ENCODE assay signal across 8 cellular contexts in the genomic region with DNA sequence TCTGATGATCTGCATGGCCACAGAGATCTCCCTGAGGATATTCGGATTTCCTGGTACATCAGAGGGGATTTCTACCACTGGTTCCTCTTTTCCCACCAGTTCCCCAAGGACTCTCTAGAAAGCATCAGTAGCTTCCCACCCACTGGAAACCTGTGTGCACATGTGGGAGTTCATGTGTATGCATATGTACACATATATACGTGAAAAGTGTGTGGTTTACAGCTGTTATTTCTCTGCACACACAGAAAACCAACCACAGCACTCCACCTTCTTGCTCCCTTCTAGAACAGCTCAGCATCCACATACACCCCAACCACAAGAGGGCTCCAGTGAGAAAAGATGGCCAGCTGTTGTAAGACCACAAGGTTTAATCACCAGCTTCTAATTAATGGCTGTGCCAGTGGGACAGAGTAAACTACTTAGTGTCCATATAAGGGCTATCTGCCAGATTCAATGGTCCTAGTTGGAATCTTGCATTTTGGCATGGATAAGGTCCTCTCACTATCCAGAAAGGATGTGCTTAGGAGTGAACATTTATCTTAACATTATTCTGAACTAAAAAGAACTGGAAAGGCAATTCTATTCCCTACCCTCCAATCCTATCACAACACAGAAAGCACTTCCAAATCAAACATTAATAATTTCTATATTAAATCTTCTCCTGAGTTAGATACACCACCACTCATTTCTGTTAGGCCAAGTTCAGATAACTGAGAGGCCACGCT. TPM values are rescaled to one million over a fixed set of nuclear protein-coding genes. Genes with fewer than 3 reads are reported as not detected.
DNase-seq lines count a peak whose midpoint lies in the region; ATAC-seq and TF ChIP-seq lines count a peak whose summit lies in the region.

No MANE protein-coding gene starts in this region.

- ATAC-seq in GM19023 (IDR thresholded peaks at IDR 0.05; ENCODE audit: unreplicated experiment), result no peak

- no peaks in the 10 kb centered on the region for H3K9me2 ChIP-seq in Loucy (replicated peaks; ENCODE audit: low read depth, low read length)

- WGBS in liver, result 82% methylated on average over 3 of the region's 3 CpGs

- TF ChIP-seq POLR2A in breast epithelium (IDR thresholded peaks at IDR 0.05), result no peak

- peaks cover 19% of the 10 kb centered on the region for H3K4me1 ChIP-seq in Loucy (ENCODE audit: insufficient read depth, low read length, poor library complexity, severe bottlenecking)
- peaks cover 0 to 23% of the 10 kb centered on the region in 2 donors for H3K4me1 ChIP-seq in breast epithelium
- peaks cover 0 to 8% (median 4%) of the 10 kb centered on the region in 4 donors for H3K4me1 ChIP-seq in liver (ENCODE audit: control insufficient read depth in 4 of 4, insufficient read depth in 4 of 4, low read length in 3 of 4)
- H3K4me1 ChIP-seq in stomach smooth muscle (ENCODE audit: control insufficient read depth, insufficient read depth, low read length), result peaks cover 31% of the 10 kb centered on the region

- no peaks in the 10 kb centered on the region for H4K20me1 ChIP-seq in Loucy (ENCODE audit: insufficient read depth, low read length, poor library complexity, severe bottlenecking)

- H3K36me3 ChIP-seq in Loucy (ENCODE audit: insufficient read depth, low read length) (peaks cover 76% of the 10 kb centered on the region), breast epithelium (no peaks in the 10 kb centered on the region), liver (ENCODE audit: control insufficient read depth in 4 of 4, insufficient read depth in 3 of 4, low read depth in 1 of 4, low read length in 3 of 4) (peaks cover 9 to 58% (median 44%) of the 10 kb centered on the region in 4 donors), stomach smooth muscle (ENCODE audit: control insufficient read depth in 2 of 2, insufficient read depth in 2 of 2, low read length in 2 of 2) (peaks cover 44 to 45% of the 10 kb centered on the region in 2 donors)

- H3K4me3 ChIP-seq in Loucy (ENCODE audit: low read length, poor library complexity, severe bottlenecking) (no peak overlapping the region), breast epithelium (no peak overlapping the region), liver (ENCODE audit: low read depth in 1 of 3, low read length in 3 of 3) (no peak overlapping the region), stomach smooth muscle (ENCODE audit: low read length in 2 of 2) (no peak overlapping the region)

- H3K27me3 ChIP-seq in Loucy (ENCODE audit: insufficient read depth, low read length, poor library complexity, severe bottlenecking) (no peaks in the 10 kb centered on the region), breast epithelium (no peaks in the 10 kb centered on the region), liver (ENCODE audit: control insufficient read depth in 4 of 4, insufficient read depth in 4 of 4, low read length in 3 of 4) (no peaks in the 10 kb centered on the region), stomach smooth muscle (ENCODE audit: control insufficient read depth in 1 of 2, insufficient read depth in 2 of 2, low read length in 2 of 2) (no peaks in the 10 kb centered on the region)

- intact Hi-C loops in breast epithelium (cut with DNase I; ENCODE audit: low total_unique reads), result no loop called here

- no peaks in the 10 kb centered on the region for H3F3A ChIP-seq in Loucy (ENCODE audit: low read depth)

- peak; percentile 90 for TF ChIP-seq CTCF in Loucy (conservative IDR thresholded peaks at IDR 0.05; ENCODE audit: low read length)
- TF ChIP-seq CTCF in breast epithelium (IDR thresholded peaks at IDR 0.05), result peak; percentile 29 to 66 (median 41)
- peak; percentile 57 for TF ChIP-seq CTCF in liver (IDR thresholded peaks at IDR 0.05; ENCODE audit: low read depth, low read length, missing input control)

- peak; percentile 75 to 88 for TF ChIP-seq RAD21 in liver (IDR thresholded peaks at IDR 0.05)

- peaks cover 30% of the 10 kb centered on the region for H3K79me2 ChIP-seq in Loucy (ENCODE audit: insufficient read depth, low read length)

- H3K9ac ChIP-seq in Loucy (ENCODE audit: low read depth, low read length, poor library complexity, severe bottlenecking), result peak overlapping the region; percentile 1
- no peak overlapping the region for H3K9ac ChIP-seq in liver (ENCODE audit: low read depth in 1 of 2, low read length in 2 of 2)
- no peak overlapping the region for H3K9ac ChIP-seq in stomach smooth muscle (ENCODE audit: low read length in 2 of 2)

- no peak overlapping the region for H3K4me2 ChIP-seq in Loucy (ENCODE audit: low read depth, low read length, poor library complexity, severe bottlenecking)

- no peak overlapping the region for H2AFZ ChIP-seq in Loucy (ENCODE audit: low read length)

- H3K27ac ChIP-seq in breast epithelium (peak overlapping the region; percentile 41 to 44), liver (ENCODE audit: low read depth in 1 of 2, low read length in 2 of 2) (no peak overlapping the region), stomach smooth muscle (ENCODE audit: low read length) (peak overlapping the region; percentile 87)

- peak; percentile 41 for DNase-seq in SKM-1 treated with dmso at 0.1 percent for 144 hours (lab: John Stamatoyannopoulos, UW; ENCODE audit: unreplicated experiment)
- DNase-seq in SKM-1 (lab: John Stamatoyannopoulos, UW; ENCODE audit: unreplicated experiment), result no peak
- peak; percentile 67 for DNase-seq in SW480 (ENCODE audit: low spot score)
- DNase-seq in breast epithelium (ENCODE audit: low spot score in 2 of 2), result no peak

- H3K9me3 ChIP-seq in Loucy (ENCODE audit: insufficient read depth, low read depth, low read length) (no peaks in the 10 kb centered on the region), breast epithelium (no peaks in the 10 kb centered on the region), liver (ENCODE audit: control insufficient read depth in 4 of 4, low read length in 3 of 4) (no peaks in the 10 kb centered on the region), stomach smooth muscle (ENCODE audit: control insufficient read depth in 2 of 2, low read length in 2 of 2) (no peaks in the 10 kb centered on the region)

TF ChIP-seq in liver, 16 proteins besides CTCF, POLR2A, EP300 and RAD21:
- TF ChIP-seq JUND (IDR thresholded peaks at IDR 0.05) (no peak), YY1 (IDR thresholded peaks at IDR 0.05) (peak; percentile 44)

RNA-seq across cellular contexts. Expression of gene GPR3, which starts 24.1 kb away (rescaled TPM):
- total RNA-seq in breast epithelium (under 1 TPM in 2 of 3 donors, not detected in 1; 0.16 to 0.66 TPM), liver (under 1 TPM in 1 of 2 donors, not detected in 1; under 0.01 TPM)
- polyA plus RNA-seq in liver, result under 1 TPM in 1 of 2 donors, not detected in 1; 0.30 TPM

RNA-seq across cellular contexts. Expression of gene CD164L2, which starts 33.4 kb away (rescaled TPM):
- total RNA-seq in breast epithelium (1 to 10 TPM in 1 of 3 donors, under 1 TPM in 1, not detected in 1; 0.66 to 5.3 TPM), liver (not detected)
- polyA plus RNA-seq in liver, result not detected

RNA-seq across cellular contexts. Expression of gene FCN3, which starts 41.9 kb away (rescaled TPM):
- 10 to 100 TPM in 1 of 3 donors, 1 to 10 TPM in 2; 6.0 to 10.5 (median 7.4) TPM for total RNA-seq in breast epithelium
- total RNA-seq in liver, result 100 to 1,000 TPM in 1 of 2 donors, 10 to 100 TPM in 1; 87.3 to 146 TPM
- polyA plus RNA-seq in liver, result 100 to 1,000 TPM; 127 to 310 TPM

RNA-seq across cellular contexts. Expression of gene MAP3K6, which starts 49.8 kb away (rescaled TPM):
- 10 to 100 TPM; 29.4 to 67.5 (median 52.0) TPM for total RNA-seq in breast epithelium
- total RNA-seq in liver, result 1 to 10 TPM; 1.3 to 8.3 TPM
- 1 to 10 TPM; 3.4 to 4.6 TPM for polyA plus RNA-seq in liver

Comparison
In these comparisons a context has a peak if more than half of its experiments do, and no peak if none do; other contexts are left out.
1. DNase-seq: peak in SKM-1 treated with dmso at 0.1 percent for 144 hours (single experiment) and SW480 (single experiment); none in SKM-1 (single experiment) and breast epithelium (0 of 2).
2. H3K27ac ChIP-seq: peak in breast epithelium (2 of 2) and stomach smooth muscle (single experiment); none in liver (0 of 2).
3. RNA of gene FCN3, which starts 41.9 kb away (total RNA-seq): 87.3 to 146 TPM in liver; 6.0 to 10.5 TPM in breast epithelium; every median in the first group is over 4 times any median in the second.
4. Peak in every context shown above with its lines, with median percentiles within 50 percentile points of each other: CTCF ChIP-seq.